Comparison of ENCODE assay signal across 24 cellular contexts in genomic region chr11:97537407-97538150, GRCh38.
A peak's percentile ranks its signal among the peaks of the same experiment; 100 is the strongest.
DNase-seq lines count a peak whose midpoint lies in the region; ATAC-seq and TF ChIP-seq lines count a peak whose summit lies in the region.
"Had no signal": no experiment of that assay in that cellular context is flagged by ENCODE, and none has a peak within 500 bp of the region (broad histone marks: within the 10 kb centered on the region; RNA-seq: fewer than 3 reads in every experiment).

No MANE protein-coding gene starts in this region.

- peaks cover 0 to 19% (median 2%) of the 10 kb centered on the region in 12 donors for H3K9me3 ChIP-seq in heart left ventricle
- H3K9me3 ChIP-seq in endodermal cell (ENCODE audit: control insufficient read depth, low read length), result peaks cover 20% of the 10 kb centered on the region
- H3K9me3 ChIP-seq in osteoblast (ENCODE audit: low read depth, low read length), result peaks cover 3% of the 10 kb centered on the region
- H3K9me3 ChIP-seq: BE2C, SJSA1 had no signal

- WGBS in heart left ventricle, 4 donors, result 95 to 97% (median 97%) methylated on average over 13 to 14 of the region's 14 CpGs
- WGBS in endodermal cell (ENCODE audit: insufficient coverage in 1 of 2, insufficient read length in 1 of 2), 2 experiments, result 95 to 98% methylated on average over 10 to 14 of the region's 14 CpGs

- H3K27ac ChIP-seq in heart left ventricle, result no peak overlapping the region
- no peak overlapping the region for H3K27ac ChIP-seq in endodermal cell (ENCODE audit: low read depth, low read length)
- no peak overlapping the region for H3K27ac ChIP-seq in osteoblast (ENCODE audit: low read depth, low read length)
- H3K27ac ChIP-seq: PC-9, RWPE1, SJSA1 had no signal

- no peaks in the 10 kb centered on the region for H4K20me1 ChIP-seq in osteoblast (ENCODE audit: insufficient read depth, low read length)

- H3K27ac Mint-ChIP-seq in endodermal cell, result peak overlapping the region; percentile 25
- no peak overlapping the region for H3K27ac Mint-ChIP-seq in HFFc6
- H3K27ac Mint-ChIP-seq: CD4-positive, CD25-positive, alpha-beta regulatory T cell had no signal

- no peak overlapping the region for H3K9ac ChIP-seq in endodermal cell (ENCODE audit: extremely low read depth, low read length, poor library complexity, severe bottlenecking)

- H3K9me3 Mint-ChIP-seq in endodermal cell, result peaks cover 44% of the 10 kb centered on the region
- peaks cover 15% of the 10 kb centered on the region; the same call in 1 of the 2 replicates for H3K9me3 Mint-ChIP-seq in HFFc6

- H3K4me3 ChIP-seq in heart left ventricle (no peak overlapping the region), endodermal cell (ENCODE audit: low read length) (no peak overlapping the region), osteoblast (ENCODE audit: insufficient read depth, low read length) (no peak overlapping the region)
- H3K4me3 ChIP-seq: PC-9, SJSA1 had no signal

- DNase-seq in Right ventricle myocardium inferior (ENCODE audit: missing footprints) (peak; percentile 49), heart left ventricle (no peak), NCI-H2171 (lab: John Stamatoyannopoulos, UW) (peak; percentile 59), endodermal cell (peak; percentile 47), osteoblast (ENCODE audit: insufficient read length, low spot score, missing footprints) (peak; percentile 1), HFFc6 (no peak)
- no peak for DNase-seq in activated CD8-positive, alpha-beta memory T cell treated with anti-CD3 and anti-CD28 coated beads for 24 hours
- no peak for DNase-seq in activated CD4-positive, alpha-beta T cell treated with anti-CD3 and anti-CD28 coated beads for 1 hour
- DNase-seq: BE2C; CD4-positive, CD25-positive, alpha-beta regulatory T cell; DMS153; GOT3; IMR-90; Kasumi-1; MM.1S; NCI-H1092; NCI-H1436 treated with DMSO at 0.1 percent for 48 hours; NCI-H2081 treated with DMSO at 0.1 percent for 48 hours; NCI-H2227 treated with DMSO at 0.1 percent for 48 hours; NCI-H510A treated with DMSO at 0.1 percent for 48 hours; NCI-H774 had no signal

- TF ChIP-seq POLR2A in heart left ventricle (IDR thresholded peaks at IDR 0.05), result no peak

- H3K36me3 Mint-ChIP-seq in endodermal cell (ENCODE audit: low read depth) (peaks cover 25% of the 10 kb centered on the region), HFFc6 (ENCODE audit: low read depth) (no peaks in the 10 kb centered on the region)
- H3K36me3 Mint-ChIP-seq: CD4-positive, CD25-positive, alpha-beta regulatory T cell had no signal

- no peaks in the 10 kb centered on the region for H3K4me1 Mint-ChIP-seq in endodermal cell
- H3K4me1 Mint-ChIP-seq in HFFc6 (ENCODE audit: low read depth), result no peaks in the 10 kb centered on the region
- H3K4me1 Mint-ChIP-seq: CD4-positive, CD25-positive, alpha-beta regulatory T cell had no signal

- H3K79me2 ChIP-seq in osteoblast (ENCODE audit: insufficient read depth, low read length), result no peaks in the 10 kb centered on the region

- intact Hi-C loops in Right ventricle myocardium inferior (cut with DNase I), result no loop called here
- intact Hi-C loops in heart left ventricle (cut with DNase I), result no loop called here

- H3K27me3 Mint-ChIP-seq in endodermal cell (ENCODE audit: insufficient read depth) (no peaks in the 10 kb centered on the region), HFFc6 (ENCODE audit: insufficient read depth) (no peaks in the 10 kb centered on the region)
- H3K27me3 Mint-ChIP-seq: CD4-positive, CD25-positive, alpha-beta regulatory T cell had no signal

- H3K4me2 ChIP-seq in osteoblast (ENCODE audit: insufficient read depth, low read length), result no peak overlapping the region
- H3K4me2 ChIP-seq: PC-9 had no signal

- H3K27me3 ChIP-seq in heart left ventricle (no peaks in the 10 kb centered on the region), endodermal cell (ENCODE audit: control insufficient read depth, insufficient read depth, low read length, poor library complexity, severe bottlenecking) (no peaks in the 10 kb centered on the region), osteoblast (ENCODE audit: insufficient read depth, low read length) (no peaks in the 10 kb centered on the region)
- H3K27me3 ChIP-seq: BE2C, SJSA1 had no signal

- no peak overlapping the region for H2AFZ ChIP-seq in osteoblast (ENCODE audit: low read length)
- H2AFZ ChIP-seq: PC-9 had no signal

- no peaks in the 10 kb centered on the region for H3K4me1 ChIP-seq in heart left ventricle
- H3K4me1 ChIP-seq in endodermal cell (ENCODE audit: control insufficient read depth, insufficient read depth, low read length), result no peaks in the 10 kb centered on the region
- no peaks in the 10 kb centered on the region for H3K4me1 ChIP-seq in osteoblast (ENCODE audit: insufficient read depth, low read length)
- H3K4me1 ChIP-seq: BE2C, SJSA1 had no signal

- no peaks in the 10 kb centered on the region for H3K36me3 ChIP-seq in heart left ventricle
- H3K36me3 ChIP-seq in endodermal cell (ENCODE audit: control insufficient read depth, insufficient read depth, low read length), result no peaks in the 10 kb centered on the region
- no peaks in the 10 kb centered on the region for H3K36me3 ChIP-seq in osteoblast (ENCODE audit: insufficient read depth, low read length)
- H3K36me3 ChIP-seq: BE2C, SJSA1 had no signal

- no peak for ATAC-seq in Right ventricle myocardium inferior
- ATAC-seq in heart left ventricle, result no peak

- no peak for TF ChIP-seq CTCF in heart left ventricle (IDR thresholded peaks at IDR 0.05)
- no peak for TF ChIP-seq CTCF in endodermal cell (conservative IDR thresholded peaks at IDR 0.05)
- TF ChIP-seq CTCF in osteoblast (IDR thresholded peaks at IDR 0.05; ENCODE audit: extremely low read depth, low read depth, low read length), result no peak
- TF ChIP-seq CTCF in HFFc6 (IDR thresholded peaks at IDR 0.05), result no peak

- H3K4me3 Mint-ChIP-seq in endodermal cell (no peak overlapping the region), HFFc6 (no peak overlapping the region)
- H3K4me3 Mint-ChIP-seq: CD4-positive, CD25-positive, alpha-beta regulatory T cell had no signal

Comparison
In these comparisons a context has a peak if more than half of its experiments do, and no peak if none do; other contexts are left out.
1. DNase-seq: peak in Right ventricle myocardium inferior (single experiment), NCI-H2171 (single experiment), endodermal cell (single experiment) and osteoblast (single experiment); none in heart left ventricle (0 of 5), HFFc6 (single experiment), activated CD8-positive, alpha-beta memory T cell treated with anti-CD3 and anti-CD28 coated beads for 24 hours (single experiment) and activated CD4-positive, alpha-beta T cell treated with anti-CD3 and anti-CD28 coated beads for 1 hour (single experiment).